Comparison of ENCODE assay signal across 8 cellular contexts in the genomic region with DNA sequence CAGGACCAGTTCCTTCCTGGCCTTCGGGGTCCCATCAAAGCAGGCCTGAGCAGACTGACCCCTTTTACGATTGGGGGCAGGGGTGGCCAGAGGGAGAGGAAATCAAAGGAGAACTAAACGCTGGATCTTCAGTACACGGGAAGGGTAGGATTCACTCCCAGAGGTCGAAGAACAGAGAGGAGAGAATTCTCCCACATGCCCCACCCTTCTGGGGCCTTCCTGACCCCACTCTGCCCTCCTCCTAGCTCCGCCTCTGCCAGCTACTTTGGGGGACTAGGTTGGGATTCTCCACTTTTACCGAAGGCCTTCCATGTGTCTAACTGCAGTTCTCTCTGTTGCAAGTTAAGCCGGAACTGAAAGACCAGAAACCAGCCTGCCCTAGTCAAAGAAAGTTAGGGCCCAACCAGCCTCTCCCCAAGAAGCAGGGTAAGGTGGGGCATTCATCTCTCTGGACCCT. TPM values are rescaled to one million over a fixed set of nuclear protein-coding genes. Genes with fewer than 3 reads are reported as not detected.
A peak's percentile ranks its signal among the peaks of the same experiment; 100 is the strongest.
DNase-seq lines count a peak whose midpoint lies in the region; ATAC-seq, FAIRE-seq and TF ChIP-seq lines count a peak whose summit lies in the region.

No MANE protein-coding gene starts in this region.

- peak; percentile 8 for ATAC-seq in left lobe of liver
- no peak for ATAC-seq in thoracic aorta (ENCODE audit: insufficient number of reproducible peaks, low FRiP score, low read depth)
- no peak for ATAC-seq in HG03378 (IDR thresholded peaks at IDR 0.05; ENCODE audit: unreplicated experiment)

- in situ Hi-C loops in brain microvascular endothelial cell (cut with HindIII; ENCODE audit: low pct_ligation_motif_present, low sequenced_read_pairs), result no loop called here

- H3K4me3 ChIP-seq in GM06990 (replicated peaks; ENCODE audit: low read depth, low read length) (peak overlapping the region; percentile 94), brain microvascular endothelial cell (ENCODE audit: low read depth, low read length) (peak overlapping the region; percentile 90), thoracic aorta (peak overlapping the region; percentile 95)

- FAIRE-seq in RCC 7860 (lab: Jason Lieb, UNC), result no peak

- H3K4me1 ChIP-seq in thoracic aorta (ENCODE audit: control insufficient read depth in 1 of 2, low read depth in 2 of 2), result peaks cover 42 to 75% of the 10 kb centered on the region in 2 donors

- H3K9me3 ChIP-seq in thoracic aorta, result no peaks in the 10 kb centered on the region

- H3K27ac ChIP-seq in brain microvascular endothelial cell (peak overlapping the region; percentile 67), thoracic aorta (peak overlapping the region; percentile 96 to 97)

- H3K36me3 ChIP-seq in GM06990 (ENCODE audit: control insufficient read depth, insufficient read depth, low read length), result peaks cover 2% of the 10 kb centered on the region
- peaks cover 4% of the 10 kb centered on the region for H3K36me3 ChIP-seq in brain microvascular endothelial cell (replicated peaks)
- no peaks in the 10 kb centered on the region for H3K36me3 ChIP-seq in thoracic aorta

- no peak for DNase-seq in GM06990 (ENCODE audit: extremely low read depth, insufficient read length)
- DNase-seq in NCI-H460 (ENCODE audit: extremely low read depth, low read depth), result peak; percentile 47
- DNase-seq in brain microvascular endothelial cell, result no peak
- no peak for DNase-seq in left lobe of liver (ENCODE audit: low spot score)
- no peak for DNase-seq in thoracic aorta (ENCODE audit: low spot score)
- DNase-seq in RCC 7860 (ENCODE audit: low spot score), result no peak
- no peak for DNase-seq in NCI-H2227 treated with DMSO at 0.1 percent for 48 hours (lab: John Stamatoyannopoulos, UW)

- TF ChIP-seq CTCF in GM06990 (IDR thresholded peaks at IDR 0.05; ENCODE audit: insufficient read depth, low read length, poor library complexity, severe bottlenecking) (no peak), brain microvascular endothelial cell (IDR thresholded peaks at IDR 0.05; ENCODE audit: low read depth, low read length, missing control alignments) (no peak), thoracic aorta (IDR thresholded peaks at IDR 0.05) (no peak)

- H3K27me3 ChIP-seq in GM06990 (replicated peaks; ENCODE audit: control insufficient read depth, insufficient read depth, low read length) (no peaks in the 10 kb centered on the region), brain microvascular endothelial cell (replicated peaks) (no peaks in the 10 kb centered on the region), thoracic aorta (replicated peaks; ENCODE audit: insufficient read depth) (no peaks in the 10 kb centered on the region)

RNA-seq across cellular contexts. Expression of a gene that starts 0.7 kb away (rescaled TPM):
- total RNA-seq in NCI-H460 (2014; rRNA removed; shearing (Covaris generic)), result 318 and 324 TPM in 2 replicates
- polyA plus RNA-seq in NCI-H460 (2014; cell fraction: nucleus; rRNA removed), result 204 and 246 TPM in 2 replicates
- total RNA-seq in left lobe of liver, result 6.5 TPM
- 100 to 1,000 TPM; 162 to 166 TPM for total RNA-seq in thoracic aorta

RNA-seq across cellular contexts. Expression of a gene that starts 37.6 kb away (rescaled TPM):
- total RNA-seq in NCI-H460 (2014; rRNA removed; shearing (Covaris generic)), result not detected in 2 replicates
- polyA plus RNA-seq in NCI-H460 (2014; cell fraction: nucleus; rRNA removed), result 0.50 and 0.86 TPM in 2 replicates
- not detected for total RNA-seq in left lobe of liver
- total RNA-seq in thoracic aorta, result not detected

RNA-seq across cellular contexts. Expression of a gene that starts 41.8 kb away (rescaled TPM):
- 487 and 490 TPM in 2 replicates for total RNA-seq in NCI-H460 (2014; rRNA removed; shearing (Covaris generic))
- polyA plus RNA-seq in NCI-H460 (2014; cell fraction: nucleus; rRNA removed), result 269 and 579 TPM in 2 replicates
- 95.6 TPM for total RNA-seq in left lobe of liver
- 100 to 1,000 TPM; 132 to 241 TPM for total RNA-seq in thoracic aorta

RNA-seq across cellular contexts. Expression of a gene that starts 44.8 kb away (rescaled TPM):
- total RNA-seq in NCI-H460 (2014; rRNA removed; shearing (Covaris generic)), result 64.7 and 86.5 TPM in 2 replicates
- polyA plus RNA-seq in NCI-H460 (2014; cell fraction: nucleus; rRNA removed), result 352 and 508 TPM in 2 replicates
- total RNA-seq in left lobe of liver, result 18.5 TPM
- total RNA-seq in thoracic aorta, result 10 to 100 TPM; 50.6 to 56.9 TPM

Comparison
In these comparisons a context has a peak if more than half of its experiments do, and no peak if none do; other contexts are left out.
1. RNA of a gene that starts 0.7 kb away (total RNA-seq): 318 to 324 TPM in NCI-H460 and 162 to 166 TPM in thoracic aorta; 6.5 TPM in left lobe of liver (single experiment); every median in the first group is over 10 times any median in the second.
2. Peak in every context shown above with its lines, with median percentiles within 50 percentile points of each other: H3K4me3 ChIP-seq.